In genomic region chr16:52825882-52826281, GRCh38 we compare ENCODE assay signal across 19 cellular contexts.
DNase-seq lines count a peak whose midpoint lies in the region; ATAC-seq and TF ChIP-seq lines count a peak whose summit lies in the region.
"Had no signal": no experiment of that assay in that cellular context is flagged by ENCODE, and none has a peak within 500 bp of the region (broad histone marks: within the 10 kb centered on the region; RNA-seq: fewer than 3 reads in every experiment).

No MANE protein-coding gene starts in this region.

- peaks cover 12% of the 10 kb centered on the region for H3K4me1 Mint-ChIP-seq in neural crest cell
- no peaks in the 10 kb centered on the region for H3K4me1 Mint-ChIP-seq in activated CD8-positive, alpha-beta T cell treated with anti-CD3 and anti-CD28 coated beads for 36 hours (ENCODE audit: low read depth)
- no peaks in the 10 kb centered on the region for H3K4me1 Mint-ChIP-seq in natural killer cell
- H3K4me1 Mint-ChIP-seq: activated CD4-positive, alpha-beta T cell treated with anti-CD3 and anti-CD28 coated beads, Interleukin-2, amount 10 ng/mL, durations not matched to agents 7 days and 5 days; memory B cell had no signal

- no peak for TF ChIP-seq CTCF in neural crest cell (conservative IDR thresholded peaks at IDR 0.05)
- no peak for TF ChIP-seq CTCF in activated CD8-positive, alpha-beta T cell treated with anti-CD3 and anti-CD28 coated beads for 36 hours (IDR thresholded peaks at IDR 0.05)
- TF ChIP-seq CTCF in natural killer cell (IDR thresholded peaks at IDR 0.05): no peak

- peak overlapping the region; percentile 0 for H3K27ac Mint-ChIP-seq in neural crest cell (ENCODE audit: unreplicated experiment)
- H3K27ac Mint-ChIP-seq in activated CD8-positive, alpha-beta T cell treated with anti-CD3 and anti-CD28 coated beads for 36 hours: no peak overlapping the region
- H3K27ac Mint-ChIP-seq in natural killer cell: no peak overlapping the region
- H3K27ac Mint-ChIP-seq: activated CD4-positive, alpha-beta T cell treated with anti-CD3 and anti-CD28 coated beads, Interleukin-2, amount 10 ng/mL, durations not matched to agents 7 days and 5 days; memory B cell; type B pancreatic cell had no signal

- DNase-seq in NCI-H1417 (lab: John Stamatoyannopoulos, UW): peak; percentile 18 to 85 (median 73)
- no peak for DNase-seq in NCI-H1417 treated with DMSO at 0.1 percent for 48 hours (lab: John Stamatoyannopoulos, UW)
- DNase-seq in NCI-H187 treated with DMSO at 0.1 percent for 48 hours (lab: John Stamatoyannopoulos, UW): peak; percentile 42
- peak; percentile 29 for DNase-seq in NCI-H82 treated with DMSO at 0.1 percent for 48 hours (lab: John Stamatoyannopoulos, UW; ENCODE audit: unreplicated experiment)
- no peak for DNase-seq in neural crest cell (ENCODE audit: low read depth, low spot score)
- no peak for DNase-seq in activated CD8-positive, alpha-beta T cell treated with anti-CD3 and anti-CD28 coated beads for 36 hours
- DNase-seq in natural killer cell: no peak
- DNase-seq in cardiac septum (ENCODE audit: low spot score): no peak
- DNase-seq: 8988T; activated CD4-positive, alpha-beta T cell treated with anti-CD3 and anti-CD28 coated beads, Interleukin-2, amount 10 ng/mL, durations not matched to agents 7 days and 5 days; activated naive CD4-positive, alpha-beta T cell; activated T-cell treated with anti-CD3 and anti-CD28 coated beads for 4 hours; cerebellar nuclear complex; effector memory CD4-positive, alpha-beta T cell; NCI-H774; stimulated activated CD4-positive, alpha-beta T cell treated with anti-CD3 and anti-CD28 coated beads, Interleukin-15, amount 100 ng/mL, for 24 hours; stimulated activated naive CD8-positive, alpha-beta T cell treated with anti-CD3 and anti-CD28 coated beads, Interleukin-15, Interleukin-2, amounts not matched to agents 100 U/mL and 50 U/mL, for 24 hours had no signal

- ATAC-seq in activated CD8-positive, alpha-beta T cell treated with anti-CD3 and anti-CD28 coated beads for 36 hours: no peak
- no peak for ATAC-seq in natural killer cell
- ATAC-seq: stimulated activated naive CD8-positive, alpha-beta T cell treated with anti-CD3 and anti-CD28 coated beads, Interleukin-15, Interleukin-2, amounts not matched to agents 100 U/mL and 50 U/mL, for 24 hours had no signal

- H3K36me3 Mint-ChIP-seq in neural crest cell (ENCODE audit: low read depth): no peaks in the 10 kb centered on the region
- no peaks in the 10 kb centered on the region for H3K36me3 Mint-ChIP-seq in activated CD8-positive, alpha-beta T cell treated with anti-CD3 and anti-CD28 coated beads for 36 hours (ENCODE audit: low read depth)
- no peaks in the 10 kb centered on the region for H3K36me3 Mint-ChIP-seq in natural killer cell
- H3K36me3 Mint-ChIP-seq: memory B cell, type B pancreatic cell had no signal

- H3K9me3 Mint-ChIP-seq in neural crest cell: peaks cover 4% of the 10 kb centered on the region
- H3K9me3 Mint-ChIP-seq in activated CD8-positive, alpha-beta T cell treated with anti-CD3 and anti-CD28 coated beads for 36 hours: no peaks in the 10 kb centered on the region
- peaks cover 0 to 4% of the 10 kb centered on the region in 2 donors for H3K9me3 Mint-ChIP-seq in natural killer cell
- H3K9me3 Mint-ChIP-seq: activated CD4-positive, alpha-beta T cell treated with anti-CD3 and anti-CD28 coated beads, Interleukin-2, amount 10 ng/mL, durations not matched to agents 7 days and 5 days; type B pancreatic cell had no signal

- H3K27me3 Mint-ChIP-seq in neural crest cell (ENCODE audit: low read depth) (no peaks in the 10 kb centered on the region), natural killer cell (ENCODE audit: low read depth in 2 of 2) (no peaks in the 10 kb centered on the region)
- no peaks in the 10 kb centered on the region for H3K27me3 Mint-ChIP-seq in activated CD8-positive, alpha-beta T cell treated with anti-CD3 and anti-CD28 coated beads for 36 hours
- H3K27me3 Mint-ChIP-seq: activated CD4-positive, alpha-beta T cell treated with anti-CD3 and anti-CD28 coated beads, Interleukin-2, amount 10 ng/mL, durations not matched to agents 7 days and 5 days; memory B cell had no signal

- H3K4me3 Mint-ChIP-seq in neural crest cell (no peak overlapping the region), natural killer cell (no peak overlapping the region)
- H3K4me3 Mint-ChIP-seq in activated CD8-positive, alpha-beta T cell treated with anti-CD3 and anti-CD28 coated beads for 36 hours: no peak overlapping the region
- H3K4me3 Mint-ChIP-seq: activated CD4-positive, alpha-beta T cell treated with anti-CD3 and anti-CD28 coated beads, Interleukin-2, amount 10 ng/mL, durations not matched to agents 7 days and 5 days; memory B cell; type B pancreatic cell had no signal

- CTCF ChIA-PET in activated CD8-positive, alpha-beta T cell treated with anti-CD3 and anti-CD28 coated beads for 36 hours (lab: Charles Lee): no interaction called here

- POLR2A ChIA-PET in activated CD8-positive, alpha-beta T cell treated with anti-CD3 and anti-CD28 coated beads for 36 hours (lab: Charles Lee): no interaction called here

- intact Hi-C loops in activated CD8-positive, alpha-beta T cell treated with anti-CD3 and anti-CD28 coated beads for 36 hours (cut with micrococcal nuclease): no loop called here
- intact Hi-C loops in natural killer cell (cut with micrococcal nuclease) (no loop called here), cardiac septum (cut with DNase I) (no loop called here)

Comparison
In these comparisons a context has a peak if more than half of its experiments do, and no peak if none do; other contexts are left out.
1. DNase-seq: peak in NCI-H1417 (3 of 3), NCI-H187 treated with DMSO at 0.1 percent for 48 hours (single experiment) and NCI-H82 treated with DMSO at 0.1 percent for 48 hours (single experiment); none in NCI-H1417 treated with DMSO at 0.1 percent for 48 hours (single experiment), neural crest cell (single experiment), activated CD8-positive, alpha-beta T cell treated with anti-CD3 and anti-CD28 coated beads for 36 hours (single experiment), natural killer cell (single experiment) and cardiac septum (single experiment).